ENCODE assay signal across 1 cellular context in the genomic region with DNA sequence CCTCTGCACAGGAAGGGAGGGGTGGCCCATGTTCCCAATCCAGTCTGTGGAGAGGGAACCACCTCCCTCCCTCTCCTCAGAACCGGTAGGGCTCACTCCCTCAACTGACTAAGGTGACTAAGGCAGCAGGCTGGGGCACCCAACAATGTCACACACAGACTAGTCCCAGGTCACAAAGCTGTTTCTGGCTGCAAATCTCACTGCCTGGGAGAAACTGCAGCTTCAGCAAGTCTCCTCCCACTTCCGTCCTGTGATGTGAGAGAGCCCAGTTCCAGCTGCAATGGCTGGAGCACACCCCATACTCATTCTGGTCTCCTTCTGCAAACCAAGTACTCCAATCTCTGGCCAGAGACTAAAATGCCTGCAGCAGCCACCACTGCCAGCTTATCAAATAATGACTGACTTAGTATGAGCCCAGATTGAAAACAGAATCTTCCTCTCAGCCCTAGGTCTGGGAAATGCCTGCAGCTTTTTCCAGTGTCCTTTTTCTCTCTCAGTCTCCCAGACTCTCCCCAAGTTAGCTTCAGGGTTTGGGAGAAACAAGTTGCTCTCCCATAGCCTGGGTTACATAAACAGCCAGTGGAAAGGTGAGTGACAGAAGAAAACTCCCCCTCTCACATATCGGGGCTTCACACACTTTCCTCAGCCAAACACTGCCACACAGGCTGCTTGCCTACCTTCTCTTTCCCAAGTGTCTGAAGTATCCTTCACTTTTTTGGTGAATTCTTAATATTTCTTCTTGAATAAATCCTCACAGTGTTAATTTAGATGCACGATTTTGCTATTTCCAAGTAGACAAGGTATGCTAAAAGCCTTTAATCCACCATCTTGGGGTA.
TF ChIP-seq lines count a peak whose summit lies in the region.

No MANE protein-coding gene starts in this region.

TF ChIP-seq in WTC11, 78 proteins besides CTCF, POLR2A, EP300 and RAD21 (continued from another document):
- no peak for TF ChIP-seq JUN (CRISPR knock-in tag; IDR thresholded peaks at IDR 0.05)
TF ChIP-seq in WTC11: peak in this region for 0.
